1 cellular context compared by ENCODE assay signal in genomic region chr11:63915961-63916836, GRCh38.
TF ChIP-seq lines count a peak whose summit lies in the region.

No MANE protein-coding gene starts in this region.

TF ChIP-seq in GM12878, 131 proteins besides CTCF, POLR2A, EP300 and RAD21:
- TF ChIP-seq NR2F1 (conservative IDR thresholded peaks at IDR 0.05) (peak; percentile 24), ELK1 (IDR thresholded peaks at IDR 0.05; ENCODE audit: low read depth, low read length) (no peak)
TF ChIP-seq in GM12878: peak in this region for 1.
